ENCODE assay signal across 21 cellular contexts in the genomic region with DNA sequence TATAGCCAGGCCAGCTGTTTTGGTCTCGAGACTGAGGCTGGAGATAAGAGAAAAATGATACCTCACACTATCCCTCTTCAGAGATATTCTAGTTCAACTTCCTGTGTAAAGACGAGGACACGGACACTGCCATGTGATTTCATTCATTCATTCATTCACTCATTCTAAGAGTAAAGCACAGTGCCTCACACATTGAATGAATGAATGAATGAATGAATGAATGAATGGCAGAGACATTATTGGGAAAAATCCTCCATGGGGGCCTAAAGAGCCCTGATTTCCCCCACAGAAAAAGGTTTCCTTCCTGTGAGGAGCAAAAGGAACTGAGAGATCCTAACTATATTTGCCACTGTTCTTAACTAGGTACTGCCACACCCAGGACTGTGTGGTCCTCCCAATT.
"Had no signal": no experiment of that assay in that cellular context is flagged by ENCODE, and none has a peak within 500 bp of the region (broad histone marks: within the 10 kb centered on the region; RNA-seq: fewer than 3 reads in every experiment).

No MANE protein-coding gene starts in this region.

- DNase-seq: activated CD4-positive, alpha-beta memory T cell treated with anti-CD3 and anti-CD28 coated beads, Interleukin-2, amount 10 ng/mL, durations not matched to agents 7 days and 5 days; activated CD4-positive, alpha-beta T cell treated with anti-CD3 and anti-CD28 coated beads for 36 hours; activated gamma-delta T cell; activated T-cell treated with anti-CD3 and anti-CD28 coated beads, Interleukin-2, amount 50 U/mL, for 4 hours; cerebellar nuclear complex; effector memory CD4-positive, alpha-beta T cell; foreskin melanocyte; kidney glomerular epithelial cell; nucleus accumbens; stimulated activated CD4-positive, alpha-beta T cell treated with anti-CD3 and anti-CD28 coated beads, Interleukin-4, amount 100 ng/mL, for 24 hours; stimulated activated naive CD4-positive, alpha-beta T cell; T1000; uterus; WERI-Rb-1 had no signal

- H3K4me3 ChIP-seq: breast epithelium, right atrium auricular region, skin epidermis, tibial artery, uterus had no signal

- H3K9me3 ChIP-seq: breast epithelium, right atrium auricular region, tibial artery, uterus had no signal

- H3K4me3 Mint-ChIP-seq: activated CD4-positive, alpha-beta memory T cell treated with anti-CD3 and anti-CD28 coated beads, Interleukin-2, amount 10 ng/mL, durations not matched to agents 7 days and 5 days; activated CD4-positive, alpha-beta T cell treated with anti-CD3 and anti-CD28 coated beads for 36 hours; activated T-cell treated with anti-CD3 and anti-CD28 coated beads, Interleukin-2, amount 50 U/mL, for 4 hours; dendritic cell treated with granulocyte-macrophage colony-stimulating factor and Interleukin-4, amounts not matched to agents 40 ng/mL and 50 ng/mL, for 4 days; memory B cell; nephron had no signal

- H3K36me3 ChIP-seq: breast epithelium, right atrium auricular region, tibial artery, uterus, WERI-Rb-1 had no signal

- H3K4me1 ChIP-seq: breast epithelium, uterus had no signal

- H3K27ac Mint-ChIP-seq: activated CD4-positive, alpha-beta memory T cell treated with anti-CD3 and anti-CD28 coated beads, Interleukin-2, amount 10 ng/mL, durations not matched to agents 7 days and 5 days; activated CD4-positive, alpha-beta T cell treated with anti-CD3 and anti-CD28 coated beads for 36 hours; dendritic cell treated with granulocyte-macrophage colony-stimulating factor and Interleukin-4, amounts not matched to agents 40 ng/mL and 50 ng/mL, for 4 days; memory B cell; nephron had no signal

- H3K9me3 Mint-ChIP-seq: activated CD4-positive, alpha-beta memory T cell treated with anti-CD3 and anti-CD28 coated beads, Interleukin-2, amount 10 ng/mL, durations not matched to agents 7 days and 5 days; activated T-cell treated with anti-CD3 and anti-CD28 coated beads, Interleukin-2, amount 50 U/mL, for 4 hours; dendritic cell treated with granulocyte-macrophage colony-stimulating factor and Interleukin-4, amounts not matched to agents 40 ng/mL and 50 ng/mL, for 4 days; memory B cell; nephron had no signal

- H3K27me3 ChIP-seq: right atrium auricular region, tibial artery, uterus had no signal

- H3K27me3 Mint-ChIP-seq: activated CD4-positive, alpha-beta memory T cell treated with anti-CD3 and anti-CD28 coated beads, Interleukin-2, amount 10 ng/mL, durations not matched to agents 7 days and 5 days; activated CD4-positive, alpha-beta T cell treated with anti-CD3 and anti-CD28 coated beads for 36 hours; dendritic cell treated with granulocyte-macrophage colony-stimulating factor and Interleukin-4, amounts not matched to agents 40 ng/mL and 50 ng/mL, for 4 days; memory B cell had no signal

- H3K27ac ChIP-seq: breast epithelium, right atrium auricular region, skin epidermis, tibial artery, uterus, WERI-Rb-1 had no signal

- H3K4me1 Mint-ChIP-seq: nephron had no signal

- ATAC-seq: activated CD4-positive, alpha-beta T cell treated with anti-CD3 and anti-CD28 coated beads for 36 hours; activated T-cell treated with anti-CD3 and anti-CD28 coated beads, Interleukin-2, amount 50 U/mL, for 4 hours had no signal
